ENCODE assay signal across 8 cellular contexts in genomic region chr6:13708679-13709261, GRCh38. TPM values are rescaled to one million over a fixed set of nuclear protein-coding genes. Genes with fewer than 3 reads are reported as not detected.
DNase-seq lines count a peak whose midpoint lies in the region; ATAC-seq and TF ChIP-seq lines count a peak whose summit lies in the region.

No MANE protein-coding gene starts in this region.

- ATAC-seq in lung (ENCODE audit: insufficient read depth, low FRiP score), result no peak
- no peak for ATAC-seq in aorta (ENCODE audit: low FRiP score)
- ATAC-seq in GM18498 (IDR thresholded peaks at IDR 0.05; ENCODE audit: unreplicated experiment), result no peak

- H3K27ac ChIP-seq in left ventricle myocardium inferior (replicated peaks) (peak overlapping the region; percentile 92), lung (ENCODE audit: low read depth in 1 of 2, low read length in 1 of 2) (peak overlapping the region; percentile 24 to 73), aorta (ENCODE audit: low read depth in 1 of 2, low read length in 2 of 2) (peak overlapping the region; percentile 30 to 47)

- DNase-seq in left ventricle myocardium inferior (no peak), cardiac septum (ENCODE audit: low spot score) (no peak), astrocyte of the cerebellum (ENCODE audit: low read depth) (no peak), lung (ENCODE audit: low spot score) (no peak), aorta (no peak), Ammon's horn (ENCODE audit: low spot score) (no peak), cerebellar cortex (ENCODE audit: low spot score) (no peak)

- intact Hi-C loops in left ventricle myocardium inferior (cut with micrococcal nuclease) (loop anchor here (10.0 kb wide), 1 partner anchor 84 kb away; no protein-coding TSS in a partner anchor), cardiac septum (cut with DNase I) (no loop called here), aorta (cut with DNase I) (no loop called here)

- H3K36me3 ChIP-seq in left ventricle myocardium inferior, result no peaks in the 10 kb centered on the region
- no peaks in the 10 kb centered on the region for H3K36me3 ChIP-seq in lung (ENCODE audit: control insufficient read depth in 2 of 2, insufficient read depth in 2 of 2, low read length in 2 of 2)
- no peaks in the 10 kb centered on the region for H3K36me3 ChIP-seq in aorta (ENCODE audit: control insufficient read depth in 1 of 2, insufficient read depth in 2 of 2, low read length in 1 of 2)

- in situ Hi-C loops in astrocyte of the cerebellum (cut with HindIII; ENCODE audit: low sequenced_read_pairs), result no loop called here

- H3K4me1 ChIP-seq in left ventricle myocardium inferior, result peaks cover 63% of the 10 kb centered on the region
- peaks cover 8% of the 10 kb centered on the region in 2 donors for H3K4me1 ChIP-seq in lung (ENCODE audit: control insufficient read depth in 2 of 2, insufficient read depth in 2 of 2, low read length in 2 of 2)
- H3K4me1 ChIP-seq in aorta (ENCODE audit: control insufficient read depth in 1 of 2, insufficient read depth in 2 of 2, low read length in 2 of 2), result no peaks in the 10 kb centered on the region

- H3K4me3 ChIP-seq in left ventricle myocardium inferior, result peak overlapping the region; percentile 92
- H3K4me3 ChIP-seq in astrocyte of the cerebellum (ENCODE audit: low read depth, low read length), result peak overlapping the region; percentile 89
- no peak overlapping the region for H3K4me3 ChIP-seq in lung
- peak overlapping the region; percentile 96 to 99 for H3K4me3 ChIP-seq in aorta (ENCODE audit: low read length in 2 of 2)

- H3K9me3 ChIP-seq in left ventricle myocardium inferior (replicated peaks) (no peaks in the 10 kb centered on the region), lung (ENCODE audit: control insufficient read depth in 2 of 2, insufficient read depth in 1 of 2, low read length in 1 of 2) (no peaks in the 10 kb centered on the region), aorta (ENCODE audit: control insufficient read depth, low read length) (no peaks in the 10 kb centered on the region)

- no peak for TF ChIP-seq CTCF in left ventricle myocardium inferior (IDR thresholded peaks at IDR 0.05; ENCODE audit: borderline replicate concordance)
- no peak for TF ChIP-seq CTCF in astrocyte of the cerebellum (IDR thresholded peaks at IDR 0.05; ENCODE audit: low read depth, low read length, missing control alignments)
- no peak for TF ChIP-seq CTCF in lung (IDR thresholded peaks at IDR 0.05; ENCODE audit: control extremely low read depth, extremely low read depth)

- WGBS in lung, 2 donors, result 4% methylated on average over 7 of the region's 7 CpGs
- 1 to 2% methylated on average over 7 of the region's 7 CpGs for WGBS in aorta, 2 donors

- H3K27me3 ChIP-seq in left ventricle myocardium inferior (ENCODE audit: low read depth) (no peaks in the 10 kb centered on the region), lung (ENCODE audit: control insufficient read depth, insufficient read depth) (no peaks in the 10 kb centered on the region), aorta (ENCODE audit: control insufficient read depth in 1 of 2, insufficient read depth in 2 of 2, low read length in 1 of 2) (no peaks in the 10 kb centered on the region)

RNA-seq across cellular contexts. Expression of gene RANBP9, which starts 2.9 kb away (rescaled TPM):
- 33.2 TPM for total RNA-seq in left ventricle myocardium inferior
- 40.2 TPM for total RNA-seq in cardiac septum
- total RNA-seq in lung, result 10 to 100 TPM; 32.1 to 50.4 TPM
- polyA plus RNA-seq in lung, result 10 to 100 TPM; 16.6 to 18.8 TPM
- 10 to 100 TPM; 53.2 to 64.5 TPM for total RNA-seq in aorta
- polyA plus RNA-seq in aorta, result 10 to 100 TPM; 29.2 to 31.0 TPM

Comparison
In these comparisons a context has a peak if more than half of its experiments do, and no peak if none do; other contexts are left out.
1. H3K27ac ChIP-seq: peak in every context shown above with its lines; median percentile 92 in left ventricle myocardium inferior; 48 in lung; 38 in aorta.